ENCODE assay signal across 16 cellular contexts in genomic region chr2:176432439-176432838, GRCh38.
"Had no signal": no experiment of that assay in that cellular context is flagged by ENCODE, and none has a peak within 500 bp of the region (broad histone marks: within the 10 kb centered on the region; RNA-seq: fewer than 3 reads in every experiment).

No MANE protein-coding gene starts in this region.

- H3K36me3 ChIP-seq: adrenal gland, neutrophil, right lobe of liver, stomach had no signal

- H3K79me2 ChIP-seq: parathyroid adenoma had no signal

- H3K4me2 ChIP-seq: smooth muscle cell had no signal

- H3K9me3 ChIP-seq: adrenal gland, neutrophil, right lobe of liver had no signal

- H3K9ac ChIP-seq: parathyroid adenoma had no signal

- H3K27me3 ChIP-seq: adrenal gland, right lobe of liver had no signal

- H3K4me3 ChIP-seq: adrenal gland, right lobe of liver, smooth muscle cell, stomach had no signal

- H3K27ac ChIP-seq: adrenal gland, neutrophil, parathyroid adenoma, right lobe of liver, stomach had no signal

- H2AFZ ChIP-seq: parathyroid adenoma had no signal

- ATAC-seq: activated CD4-positive, alpha-beta T cell treated with anti-CD3 and anti-CD28 coated beads for 36 hours; activated naive CD4-positive, alpha-beta T cell treated with anti-CD3 and anti-CD28 coated beads, Interleukin-2, amount 50 U/mL, for 72 hours; effector memory CD8-positive, alpha-beta T cell; left cardiac atrium; natural killer cell treated with Interleukin-12 subunit alpha and Interleukin-12 subunit beta and Interleukin-15 and Interleukin-18, amount 100 ng/mL, for 72 hours; right lobe of liver had no signal

- H3K4me1 ChIP-seq: adrenal gland, parathyroid adenoma, right lobe of liver, stomach had no signal

- DNase-seq: activated CD4-positive, alpha-beta T cell treated with anti-CD3 and anti-CD28 coated beads for 36 hours; activated CD4-positive, alpha-beta T cell treated with anti-CD3 and anti-CD28 coated beads, Interleukin-2, amount 50 U/mL, for 48 hours; activated gamma-delta T cell; adrenal gland; effector memory CD8-positive, alpha-beta T cell; erythroblast; left cardiac atrium; right lobe of liver; stimulated activated CD4-positive, alpha-beta T cell treated with anti-CD3 and anti-CD28 coated beads, Interleukin-4, amount 100 ng/mL, for 1 hour; stomach; trophoblast cell had no signal
